14 cellular contexts compared by ENCODE assay signal in genomic region chr17:68576811-68577551, GRCh38. TPM values are rescaled to one million over a fixed set of nuclear protein-coding genes. Genes with fewer than 3 reads are reported as not detected.
A peak's percentile ranks its signal among the peaks of the same experiment; 100 is the strongest.
DNase-seq lines count a peak whose midpoint lies in the region; ATAC-seq and TF ChIP-seq lines count a peak whose summit lies in the region.
"Had no signal": no experiment of that assay in that cellular context is flagged by ENCODE, and none has a peak within 500 bp of the region (broad histone marks: within the 10 kb centered on the region; RNA-seq: fewer than 3 reads in every experiment).

No MANE protein-coding gene starts in this region.

- DNase-seq in AG09319 (ENCODE audit: extremely low read depth, low read depth) (peak; percentile 54), NCI-H69 (lab: John Stamatoyannopoulos, UW) (peak; percentile 23), esophagus squamous epithelium (lab: John Stamatoyannopoulos, UW) (no peak), HPDE6-E6E7 (ENCODE audit: extremely low spot score) (no peak), H4 (ENCODE audit: low spot score) (no peak)
- no peak for DNase-seq in activated CD4-positive, alpha-beta memory T cell treated with anti-CD3 and anti-CD28 coated beads for 36 hours
- DNase-seq: amygdala; CD4-positive, CD25-positive, alpha-beta regulatory T cell; small intestine had no signal

- POLR2A ChIA-PET in activated CD4-positive, alpha-beta memory T cell treated with anti-CD3 and anti-CD28 coated beads for 36 hours (lab: Charles Lee) = no interaction called here

- no peaks in the 10 kb centered on the region for H3K9me3 Mint-ChIP-seq in nephron
- no peaks in the 10 kb centered on the region for H3K9me3 Mint-ChIP-seq in activated CD4-positive, alpha-beta memory T cell treated with anti-CD3 and anti-CD28 coated beads for 36 hours
- H3K9me3 Mint-ChIP-seq: CD4-positive, CD25-positive, alpha-beta regulatory T cell; IgD-negative memory B cell had no signal

- WGBS in esophagus squamous epithelium, 2 donors = 38 to 48% methylated on average over 6 to 8 of the region's 8 CpGs

- H3K36me3 Mint-ChIP-seq in nephron (ENCODE audit: low read depth) = no peaks in the 10 kb centered on the region
- H3K36me3 Mint-ChIP-seq in activated CD4-positive, alpha-beta memory T cell treated with anti-CD3 and anti-CD28 coated beads for 36 hours = no peaks in the 10 kb centered on the region

- peak overlapping the region; percentile 1 to 71 (median 45) for H3K27ac ChIP-seq in esophagus squamous epithelium

- intact Hi-C loops in esophagus squamous epithelium (cut with DNase I) = no loop called here
- intact Hi-C loops in activated CD4-positive, alpha-beta memory T cell treated with anti-CD3 and anti-CD28 coated beads for 36 hours (cut with micrococcal nuclease) = no loop called here

- CTCF ChIA-PET in activated CD4-positive, alpha-beta memory T cell treated with anti-CD3 and anti-CD28 coated beads for 36 hours (lab: Charles Lee) = interaction anchor here (0.8 kb wide), 1 partner anchor 37 kb away, joined by 3 read pairs; no protein-coding TSS in a partner anchor

- no peak for TF ChIP-seq POLR2A in esophagus squamous epithelium (IDR thresholded peaks at IDR 0.05)

- H3K4me3 ChIP-seq in esophagus squamous epithelium = no peak overlapping the region

- H3K9me3 ChIP-seq in esophagus squamous epithelium = no peaks in the 10 kb centered on the region

- H3K4me1 ChIP-seq in esophagus squamous epithelium = peaks cover 23 to 63% (median 58%) of the 10 kb centered on the region in 3 donors

- no peak for ATAC-seq in GM19452 (IDR thresholded peaks at IDR 0.05; ENCODE audit: unreplicated experiment)
- ATAC-seq: SK-N-SH treated with all-trans-retinoic acid at 6 μM for 48 hours had no signal

- H3K27me3 Mint-ChIP-seq in nephron (ENCODE audit: low read depth) = peaks cover 61% of the 10 kb centered on the region
- H3K27me3 Mint-ChIP-seq in activated CD4-positive, alpha-beta memory T cell treated with anti-CD3 and anti-CD28 coated beads for 36 hours = peaks cover 3% of the 10 kb centered on the region

- no peaks in the 10 kb centered on the region for H3K36me3 ChIP-seq in esophagus squamous epithelium

- peak; percentile 43 for TF ChIP-seq CTCF in AG09319 (IDR thresholded peaks at IDR 0.05; ENCODE audit: low read depth, low read length)
- peak in 1 of 6 experiments; percentile 47 for TF ChIP-seq CTCF in esophagus squamous epithelium (IDR thresholded peaks at IDR 0.05)
- no peak for TF ChIP-seq CTCF in nephron (IDR thresholded peaks at IDR 0.05; ENCODE audit: unreplicated experiment in 3 of 3)

- peak overlapping the region in 2 of 3 experiments; percentile 36 to 86 for H3K27ac Mint-ChIP-seq in nephron
- H3K27ac Mint-ChIP-seq in activated CD4-positive, alpha-beta memory T cell treated with anti-CD3 and anti-CD28 coated beads for 36 hours = no peak overlapping the region
- H3K27ac Mint-ChIP-seq: CD4-positive, CD25-positive, alpha-beta regulatory T cell; IgD-negative memory B cell had no signal

- no peak overlapping the region for H3K4me3 Mint-ChIP-seq in nephron
- H3K4me3 Mint-ChIP-seq in activated CD4-positive, alpha-beta memory T cell treated with anti-CD3 and anti-CD28 coated beads for 36 hours = no peak overlapping the region
- H3K4me3 Mint-ChIP-seq: CD4-positive, CD25-positive, alpha-beta regulatory T cell; IgD-negative memory B cell had no signal

- peaks cover 35% of the 10 kb centered on the region for H3K4me1 Mint-ChIP-seq in nephron
- H3K4me1 Mint-ChIP-seq in activated CD4-positive, alpha-beta memory T cell treated with anti-CD3 and anti-CD28 coated beads for 36 hours (ENCODE audit: low read depth) = no peaks in the 10 kb centered on the region
- H3K4me1 Mint-ChIP-seq: CD4-positive, CD25-positive, alpha-beta regulatory T cell; IgD-negative memory B cell had no signal

- H3K27me3 ChIP-seq in esophagus squamous epithelium = no peaks in the 10 kb centered on the region

RNA-seq across cellular contexts. Expression of gene FAM20A, which starts 24.2 kb away (rescaled TPM):
- total RNA-seq in esophagus squamous epithelium = 10 to 100 TPM in 1 of 4 donors, 1 to 10 TPM in 3; 4.0 to 15.3 (median 7.8) TPM
- not detected in 2 replicates for total RNA-seq in H4 (2014; rRNA removed; shearing (Covaris generic))
- not detected for total RNA-seq in activated CD4-positive, alpha-beta memory T cell treated with anti-CD3 and anti-CD28 coated beads for 36 hours
- total RNA-seq: CD4-positive, CD25-positive, alpha-beta regulatory T cell; epithelial cell of proximal tubule had no signal

Comparison
In these comparisons a context has a peak if more than half of its experiments do, and no peak if none do; other contexts are left out.
1. DNase-seq: peak in AG09319 (single experiment) and NCI-H69 (single experiment); none in esophagus squamous epithelium (single experiment), HPDE6-E6E7 (single experiment), H4 (single experiment) and activated CD4-positive, alpha-beta memory T cell treated with anti-CD3 and anti-CD28 coated beads for 36 hours (single experiment).